1 cellular context compared by ENCODE assay signal in genomic region chr3:52232279-52233107, GRCh38.
TF ChIP-seq lines count a peak whose summit lies in the region.

No MANE protein-coding gene starts in this region.

TF ChIP-seq in HepG2, 621 proteins besides CTCF, POLR2A, EP300 and RAD21:
- TF ChIP-seq ZBTB38 (CRISPR knock-in tag; IDR thresholded peaks at IDR 0.05) (peak; percentile 84), RBFOX2 (IDR thresholded peaks at IDR 0.05; ENCODE audit: low read depth, low read length) (peak; percentile 0; the same call in 1 of the 2 replicates), HNF1B (CRISPR knock-in tag; IDR thresholded peaks at IDR 0.05) (no peak), STAG1 (CRISPR knock-in tag; IDR thresholded peaks at IDR 0.05) (peak; percentile 41; the same call in 1 of the 2 replicates), ZNF18 (CRISPR knock-in tag; IDR thresholded peaks at IDR 0.05; ENCODE audit: insufficient replicate concordance) (no peak), KAT7 (CRISPR knock-in tag; IDR thresholded peaks at IDR 0.05; ENCODE audit: borderline replicate concordance) (no peak), RBAK (CRISPR knock-in tag; IDR thresholded peaks at IDR 0.05) (no peak)
